Comparison of ENCODE assay signal across 18 cellular contexts in genomic region chr1:202844935-202845334, GRCh38. TPM values are rescaled to one million over a fixed set of nuclear protein-coding genes. Genes with fewer than 3 reads are reported as not detected.
"Had no signal": no experiment of that assay in that cellular context is flagged by ENCODE, and none has a peak within 500 bp of the region (broad histone marks: within the 10 kb centered on the region; RNA-seq: fewer than 3 reads in every experiment).

No MANE protein-coding gene starts in this region.

- ATAC-seq: activated CD4-positive, alpha-beta T cell treated with anti-CD3 and anti-CD28 coated beads for 36 hours; lower lobe of right lung; naive thymus-derived CD4-positive, alpha-beta T cell; right cardiac atrium had no signal

- H3K4me1 ChIP-seq: lower lobe of right lung, thyroid gland, uterus had no signal

- H3K4me3 ChIP-seq: lower lobe of right lung, smooth muscle cell, thyroid gland, uterus had no signal

- H3K36me3 ChIP-seq: lower lobe of right lung, thyroid gland, uterus had no signal

- H3K4me2 ChIP-seq: smooth muscle cell had no signal

- H3K27ac ChIP-seq: lower lobe of right lung, thyroid gland, uterus, VCaP had no signal

- H3K27ac Mint-ChIP-seq: activated CD4-positive, alpha-beta T cell treated with anti-CD3 and anti-CD28 coated beads for 36 hours; activated T-helper 17 cell treated with anti-CD3 and anti-CD28 coated beads, Interleukin-2, amount 50 U/mL, for 72 hours; naive thymus-derived CD4-positive, alpha-beta T cell had no signal

- H3K27me3 Mint-ChIP-seq: activated T-helper 17 cell treated with anti-CD3 and anti-CD28 coated beads, Interleukin-2, amount 50 U/mL, for 72 hours had no signal

- H3K36me3 Mint-ChIP-seq: brain; naive thymus-derived CD4-positive, alpha-beta T cell had no signal

- FAIRE-seq: endometrium had no signal

- H3K27me3 ChIP-seq: thyroid gland, uterus had no signal

- DNase-seq: activated CD4-positive, alpha-beta T cell treated with anti-CD3 and anti-CD28 coated beads for 36 hours; activated naive CD4-positive, alpha-beta T cell treated with anti-CD3 and anti-CD28 coated beads, Interleukin-2, amount 50 U/mL, for 16 hours; amniotic stem cell; foreskin fibroblast; glutamatergic neuron; lower lobe of right lung; naive thymus-derived CD4-positive, alpha-beta T cell; right cardiac atrium; T-helper 9 cell; thyroid gland; uterus had no signal

- H3K9me3 Mint-ChIP-seq: activated T-helper 17 cell treated with anti-CD3 and anti-CD28 coated beads, Interleukin-2, amount 50 U/mL, for 72 hours; brain; naive thymus-derived CD4-positive, alpha-beta T cell had no signal

- H3K4me3 Mint-ChIP-seq: activated CD4-positive, alpha-beta T cell treated with anti-CD3 and anti-CD28 coated beads for 36 hours; activated T-helper 17 cell treated with anti-CD3 and anti-CD28 coated beads, Interleukin-2, amount 50 U/mL, for 72 hours; brain; naive thymus-derived CD4-positive, alpha-beta T cell had no signal

- H3K9me3 ChIP-seq: lower lobe of right lung, thyroid gland, uterus had no signal

RNA-seq across cellular contexts. Expression of gene PCAT6, which starts 34.2 kb away (rescaled TPM):
- total RNA-seq: cerebellum, kidney epithelial cell, thyroid gland, uterus had no signal
